11 cellular contexts compared by ENCODE assay signal in genomic region chr19:41193420-41194156, GRCh38. TPM values are rescaled to one million over a fixed set of nuclear protein-coding genes. Genes with fewer than 3 reads are reported as not detected.
DNase-seq lines count a peak whose midpoint lies in the region; ATAC-seq, FAIRE-seq and TF ChIP-seq lines count a peak whose summit lies in the region.
"Had no signal": no experiment of that assay in that cellular context is flagged by ENCODE, and none has a peak within 500 bp of the region (broad histone marks: within the 10 kb centered on the region; RNA-seq: fewer than 3 reads in every experiment).

No MANE protein-coding gene starts in this region.

- no peak for FAIRE-seq in HepG2 (lab: Jason Lieb, UNC)
- FAIRE-seq: RCC 7860 had no signal

- H2AFZ ChIP-seq in HepG2 (ENCODE audit: low read length) = no peak overlapping the region

- POLR2A ChIA-PET in HepG2 (lab: Yijun Ruan, JAX) = interaction anchor here (0.9 to 2.1 kb wide), 2 partner anchors 18 to 70 kb away, joined by 3 to 11 read pairs; partner anchors contain the start of gene HNRNPUL1

- no peak for TF ChIP-seq RAD21 in HepG2 (CRISPR knock-in tag; IDR thresholded peaks at IDR 0.05)

- H3K9me3 ChIP-seq in HepG2 (ENCODE audit: low read length) (no peaks in the 10 kb centered on the region), thoracic aorta (no peaks in the 10 kb centered on the region)

- H3K36me3 Mint-ChIP-seq in activated naive CD4-positive, alpha-beta T cell treated with anti-CD3 and anti-CD28 coated beads, Interleukin-2, amount 10 ng/mL, durations not matched to agents 7 days and 5 days = no peaks in the 10 kb centered on the region

- TF ChIP-seq EP300 in HepG2 (IDR thresholded peaks at IDR 0.05; ENCODE audit: low read depth in 2 of 2, low read length in 2 of 2) = no peak
- no peak for TF ChIP-seq EP300 in HepG2 (CRISPR knock-in tag; IDR thresholded peaks at IDR 0.05; ENCODE audit: borderline replicate concordance)

- peak overlapping the region; percentile 75 for H3K4me2 ChIP-seq in HepG2 (ENCODE audit: low read depth, low read length)

- H3K27me3 ChIP-seq in brain microvascular endothelial cell (replicated peaks) (peaks cover 3% of the 10 kb centered on the region), HepG2 (ENCODE audit: control insufficient read depth in 1 of 2, insufficient read depth in 2 of 2, low read length in 2 of 2) (peaks cover 0 to 24% of the 10 kb centered on the region in 2 experiments; a peak in 2 of 5 replicates), thoracic aorta (replicated peaks; ENCODE audit: insufficient read depth) (peaks cover 6% of the 10 kb centered on the region)

- no peak overlapping the region for H3K27ac ChIP-seq in brain microvascular endothelial cell
- no peak overlapping the region for H3K27ac ChIP-seq in HepG2 (ENCODE audit: extremely low read length, insufficient read depth, low read length)
- H3K27ac ChIP-seq in thoracic aorta = no peak overlapping the region
- H3K27ac ChIP-seq: epithelial cell of prostate had no signal

- peaks cover 23% of the 10 kb centered on the region for H3K4me1 Mint-ChIP-seq in activated naive CD4-positive, alpha-beta T cell treated with anti-CD3 and anti-CD28 coated beads, Interleukin-2, amount 10 ng/mL, durations not matched to agents 7 days and 5 days

- no peaks in the 10 kb centered on the region for H3K79me2 ChIP-seq in HepG2 (ENCODE audit: insufficient read depth, low read length)

- H3K9ac ChIP-seq in HepG2 (ENCODE audit: insufficient read depth, low read depth, low read length) = peak overlapping the region; percentile 47

- ATAC-seq in HepG2 (peak; percentile 38), thoracic aorta (ENCODE audit: insufficient number of reproducible peaks, low FRiP score, low read depth) (no peak)

- peaks cover 47% of the 10 kb centered on the region for H3K4me1 ChIP-seq in HepG2 (ENCODE audit: insufficient read depth, low read length)
- H3K4me1 ChIP-seq in thoracic aorta (ENCODE audit: control insufficient read depth in 1 of 2, low read depth in 2 of 2) = peaks cover 0 to 8% of the 10 kb centered on the region in 2 donors

- H3K4me3 Mint-ChIP-seq in activated naive CD4-positive, alpha-beta T cell treated with anti-CD3 and anti-CD28 coated beads, Interleukin-2, amount 10 ng/mL, durations not matched to agents 7 days and 5 days = peak overlapping the region; percentile 64

- H3K36me3 ChIP-seq in brain microvascular endothelial cell (replicated peaks) (no peaks in the 10 kb centered on the region), HepG2 (replicated peaks in 1 of 2; ENCODE audit: control insufficient read depth in 1 of 2, insufficient read depth in 2 of 2, low read length in 2 of 2) (no peaks in the 10 kb centered on the region), thoracic aorta (no peaks in the 10 kb centered on the region)

- intact Hi-C loops in HepG2 (cut with micrococcal nuclease; ENCODE audit: unreplicated experiment) = no loop called here

- no peak overlapping the region for H3K27ac Mint-ChIP-seq in activated naive CD4-positive, alpha-beta T cell treated with anti-CD3 and anti-CD28 coated beads, Interleukin-2, amount 10 ng/mL, durations not matched to agents 7 days and 5 days

- no peaks in the 10 kb centered on the region for H4K20me1 ChIP-seq in HepG2 (ENCODE audit: insufficient read depth, low read length)

- H3K9me3 Mint-ChIP-seq in activated naive CD4-positive, alpha-beta T cell treated with anti-CD3 and anti-CD28 coated beads, Interleukin-2, amount 10 ng/mL, durations not matched to agents 7 days and 5 days = no peaks in the 10 kb centered on the region

- TF ChIP-seq CTCF in brain microvascular endothelial cell (IDR thresholded peaks at IDR 0.05; ENCODE audit: low read depth, low read length, missing control alignments) (no peak), HepG2 (CRISPR knock-in tag; IDR thresholded peaks at IDR 0.05) (no peak), thoracic aorta (IDR thresholded peaks at IDR 0.05) (no peak)

- CTCF ChIA-PET in activated naive CD4-positive, alpha-beta T cell treated with anti-CD3 and anti-CD28 coated beads, Interleukin-2, amount 10 ng/mL, durations not matched to agents 7 days and 5 days (lab: Charles Lee) = interaction anchor here (0.7 to 1.6 kb wide), 4 partner anchors 9 to 115 kb away, joined by 3 to 7 read pairs (median 3); no protein-coding TSS in a partner anchor
- CTCF ChIA-PET in HepG2 (lab: Yijun Ruan, JAX; ENCODE audit: low intra/inter-chr PET ratio, low total read pairs) = no interaction called here

- in situ Hi-C loops in brain microvascular endothelial cell (cut with HindIII; ENCODE audit: low pct_ligation_motif_present, low sequenced_read_pairs) (no loop called here), HepG2 (cut with HindIII; ENCODE audit: extremely low pct_ligation_motif_present, low pct_unique_long_range_greater_than_20kb) (no loop called here)

- no peak for DNase-seq in activated naive CD4-positive, alpha-beta T cell treated with anti-CD3 and anti-CD28 coated beads, Interleukin-2, amount 10 ng/mL, durations not matched to agents 7 days and 5 days
- no peak for DNase-seq in activated naive CD4-positive, alpha-beta T cell (lab: John Stamatoyannopoulos, UW)
- DNase-seq in brain microvascular endothelial cell (no peak), HepG2 (ENCODE audit: low spot score) (no peak), thoracic aorta (ENCODE audit: low spot score) (no peak), DMS 273 (lab: John Stamatoyannopoulos, UW; ENCODE audit: unreplicated experiment) (no peak), pons (ENCODE audit: low spot score) (no peak)
- no peak for DNase-seq in central memory CD4-positive, alpha-beta T cell
- DNase-seq: occipital lobe had no signal

- peaks cover 73% of the 10 kb centered on the region for H3K27me3 Mint-ChIP-seq in activated naive CD4-positive, alpha-beta T cell treated with anti-CD3 and anti-CD28 coated beads, Interleukin-2, amount 10 ng/mL, durations not matched to agents 7 days and 5 days

- H3K4me3 ChIP-seq in brain microvascular endothelial cell (ENCODE audit: low read depth, low read length) (peak overlapping the region; percentile 30), HepG2 (replicated peaks in 1 of 3; ENCODE audit: insufficient read depth in 1 of 3, low read depth in 2 of 3, low read length in 3 of 3) (peak overlapping the region; percentile 58 to 72 (median 58)), thoracic aorta (peak overlapping the region; percentile 60)

- no peak for TF ChIP-seq POLR2A in HepG2 (IDR thresholded peaks at IDR 0.05; ENCODE audit: insufficient read depth in 1 of 2, low read depth in 2 of 2, low read length in 2 of 2)

- no TSS peak for BruUV-seq in HepG2 (replicated peaks; lab: Mats Ljungman, UMichigan)

- 10% methylated on average over 13 of the region's 13 CpGs for WGBS in HepG2 (ENCODE audit: low lambda C conversion rate)

RNA-seq across cellular contexts. Expression of gene CYP2S1, which starts 0.6 kb away (rescaled TPM):
- total RNA-seq in HepG2 (2016; rRNA removed; fragmentation: Illumina TruSeq; extraction: Trizol) (0.09 TPM in 1 of 2 replicates, not detected in the other), thoracic aorta (10 to 100 TPM in 1 of 2 donors, 1 to 10 TPM in 1; 2.3 to 12.4 TPM)
- not detected in 2 replicates for total RNA-seq in HepG2 (2016; cell fraction: cytosol; rRNA removed; fragmentation: Illumina TruSeq; extraction: Trizol; ENCODE audit: low read depth)
- 0.07 and 0.26 TPM in 2 replicates for total RNA-seq in HepG2 (2016; cell fraction: insoluble cytoplasmic fraction; rRNA removed; fragmentation: Illumina TruSeq; extraction: Trizol)
- total RNA-seq in HepG2 (2016; cell fraction: membrane; rRNA removed; fragmentation: Illumina TruSeq; extraction: Trizol) = 0.07 and 0.15 TPM in 2 replicates
- total RNA-seq in HepG2 (2016; cell fraction: nucleus; rRNA removed; fragmentation: Illumina TruSeq; extraction: Trizol) = 0.28 TPM in 1 of 2 replicates, not detected in the other
- polyA plus RNA-seq in HepG2 (2011; rRNA removed) = 1.8 and 2.1 TPM in 2 replicates
- polyA plus RNA-seq in HepG2 (2011; cell fraction: cytosol; rRNA removed) = 0.87 and 1.2 TPM in 2 replicates
- polyA plus RNA-seq in HepG2 (2011; cell fraction: nucleus; rRNA removed) = 4.2 and 4.4 TPM in 2 replicates
- 4.6 and 5.8 TPM in 2 replicates for polyA plus RNA-seq in HepG2 (2012)
- polyA plus RNA-seq in HepG2 (2016; cell fraction: cytosol; fragmentation: Illumina TruSeq; extraction: Trizol; ENCODE audit: low read depth) = 0.11 and 0.12 TPM in 2 replicates
- 0.19 and 0.38 TPM in 2 replicates for polyA plus RNA-seq in HepG2 (2016; cell fraction: insoluble cytoplasmic fraction; fragmentation: Illumina TruSeq; extraction: Trizol; ENCODE audit: low read depth)
- polyA plus RNA-seq in HepG2 (2016; cell fraction: membrane; fragmentation: Illumina TruSeq; extraction: Trizol; ENCODE audit: low read depth) = 0.11 and 0.19 TPM in 2 replicates
- 0.79 and 0.81 TPM in 2 replicates for polyA plus RNA-seq in HepG2 (2016; cell fraction: nucleus; fragmentation: Illumina TruSeq; extraction: Trizol; ENCODE audit: insufficient read depth, low read depth)
- 1.1 and 2.5 TPM in 2 replicates for polyA minus RNA-seq in HepG2 (2011; rRNA and poly(A)+ RNA removed; ENCODE audit: low replicate concordance)
- polyA minus RNA-seq in HepG2 (2011; cell fraction: cytosol; rRNA and poly(A)+ RNA removed) = 2.8 and 4.8 TPM in 2 replicates
- 1.1 and 1.3 TPM in 2 replicates for polyA minus RNA-seq in HepG2 (2011; cell fraction: nucleus; rRNA and poly(A)+ RNA removed)

RNA-seq across cellular contexts. Expression of gene AXL, which starts 25.4 kb away (rescaled TPM):
- 0.31 and 0.71 TPM in 2 replicates for total RNA-seq in HepG2 (2016; rRNA removed; fragmentation: Illumina TruSeq; extraction: Trizol)
- 0.18 and 0.20 TPM in 2 replicates for total RNA-seq in HepG2 (2016; cell fraction: cytosol; rRNA removed; fragmentation: Illumina TruSeq; extraction: Trizol; ENCODE audit: low read depth)
- total RNA-seq in HepG2 (2016; cell fraction: insoluble cytoplasmic fraction; rRNA removed; fragmentation: Illumina TruSeq; extraction: Trizol) = 0.54 and 0.67 TPM in 2 replicates
- 0.59 and 0.79 TPM in 2 replicates for total RNA-seq in HepG2 (2016; cell fraction: membrane; rRNA removed; fragmentation: Illumina TruSeq; extraction: Trizol)
- 1.1 and 1.8 TPM in 2 replicates for total RNA-seq in HepG2 (2016; cell fraction: nucleus; rRNA removed; fragmentation: Illumina TruSeq; extraction: Trizol)
- polyA plus RNA-seq in HepG2 (2011; rRNA removed) = 5.7 and 5.9 TPM in 2 replicates
- 4.3 and 4.8 TPM in 2 replicates for polyA plus RNA-seq in HepG2 (2011; cell fraction: cytosol; rRNA removed)
- 5.2 and 8.0 TPM in 2 replicates for polyA plus RNA-seq in HepG2 (2011; cell fraction: nucleus; rRNA removed)
- 2.9 and 4.5 TPM in 2 replicates for polyA plus RNA-seq in HepG2 (2012)
- 0.09 and 0.10 TPM in 2 replicates for polyA plus RNA-seq in HepG2 (2016; cell fraction: cytosol; fragmentation: Illumina TruSeq; extraction: Trizol; ENCODE audit: low read depth)
- polyA plus RNA-seq in HepG2 (2016; cell fraction: insoluble cytoplasmic fraction; fragmentation: Illumina TruSeq; extraction: Trizol; ENCODE audit: low read depth) = 0.39 and 0.46 TPM in 2 replicates
- polyA plus RNA-seq in HepG2 (2016; cell fraction: membrane; fragmentation: Illumina TruSeq; extraction: Trizol; ENCODE audit: low read depth) = 0.32 and 0.35 TPM in 2 replicates
- 1.3 and 1.4 TPM in 2 replicates for polyA plus RNA-seq in HepG2 (2016; cell fraction: nucleus; fragmentation: Illumina TruSeq; extraction: Trizol; ENCODE audit: insufficient read depth, low read depth)
- 26.1 and 95.6 TPM in 2 replicates for polyA minus RNA-seq in HepG2 (2011; rRNA and poly(A)+ RNA removed; ENCODE audit: low replicate concordance)
- 11.6 and 12.8 TPM in 2 replicates for polyA minus RNA-seq in HepG2 (2011; cell fraction: cytosol; rRNA and poly(A)+ RNA removed)
- 5.0 and 5.1 TPM in 2 replicates for polyA minus RNA-seq in HepG2 (2011; cell fraction: nucleus; rRNA and poly(A)+ RNA removed)
- 100 to 1,000 TPM; 138 to 157 TPM for total RNA-seq in thoracic aorta

Comparison
In these comparisons a context has a peak if more than half of its experiments do, and no peak if none do; other contexts are left out.
1. RNA of gene AXL, which starts 25.4 kb away (total RNA-seq): 138 to 157 TPM in thoracic aorta; 0.18 to 1.8 TPM in HepG2; every median in the first group is over 10 times any median in the second.
2. Peak in every context shown above with its lines, with median percentiles within 50 percentile points of each other: H3K4me3 ChIP-seq.